14 cellular contexts compared by ENCODE assay signal in genomic region chr14:94636744-94637412, GRCh38. TPM values are rescaled to one million over a fixed set of nuclear protein-coding genes. Genes with fewer than 3 reads are reported as not detected.
DNase-seq lines count a peak whose midpoint lies in the region; ATAC-seq and TF ChIP-seq lines count a peak whose summit lies in the region.
"Had no signal": no experiment of that assay in that cellular context is flagged by ENCODE, and none has a peak within 500 bp of the region (broad histone marks: within the 10 kb centered on the region; RNA-seq: fewer than 3 reads in every experiment).

No MANE protein-coding gene starts in this region.

- no peaks in the 10 kb centered on the region for H3K36me3 Mint-ChIP-seq in chondrocyte (ENCODE audit: low read depth)

- H3K36me3 ChIP-seq in Loucy (ENCODE audit: insufficient read depth, low read length) = no peaks in the 10 kb centered on the region
- H3K36me3 ChIP-seq in osteoblast (ENCODE audit: insufficient read depth, low read length) = no peaks in the 10 kb centered on the region
- H3K36me3 ChIP-seq: Peyer's patch, thoracic aorta had no signal

- no peak overlapping the region for H3K9ac ChIP-seq in Loucy (ENCODE audit: low read depth, low read length, poor library complexity, severe bottlenecking)

- peak; percentile 4 for DNase-seq in DMS53 (lab: John Stamatoyannopoulos, UW)
- no peak for DNase-seq in DMS53 treated with DMSO at 0.1 percent for 48 hours (lab: John Stamatoyannopoulos, UW; ENCODE audit: unreplicated experiment)
- DNase-seq in chondrocyte (ENCODE audit: low spot score) = no peak
- no peak for DNase-seq in osteoblast (ENCODE audit: insufficient read length, low spot score, missing footprints)
- DNase-seq in NCI-H345 treated with DMSO at 0.1 percent for 48 hours (lab: John Stamatoyannopoulos, UW; ENCODE audit: unreplicated experiment) = no peak
- no peak for DNase-seq in H4 (ENCODE audit: low spot score)
- DNase-seq: activated CD8-positive, alpha-beta memory T cell treated with anti-CD3 and anti-CD28 coated beads, Interleukin-2, amount 50 U/mL, for 48 hours; EL; NCI-H2081; Peyer's patch had no signal

- H4K20me1 ChIP-seq in Loucy (ENCODE audit: insufficient read depth, low read length, poor library complexity, severe bottlenecking) (no peaks in the 10 kb centered on the region), osteoblast (ENCODE audit: insufficient read depth, low read length) (no peaks in the 10 kb centered on the region)

- peaks cover 2% of the 10 kb centered on the region for H3K9me3 Mint-ChIP-seq in chondrocyte (ENCODE audit: low read depth)

- H3K27me3 Mint-ChIP-seq in chondrocyte (ENCODE audit: low read depth) = peaks cover 11% of the 10 kb centered on the region

- H3K79me2 ChIP-seq in Loucy (ENCODE audit: insufficient read depth, low read length) (no peaks in the 10 kb centered on the region), osteoblast (ENCODE audit: insufficient read depth, low read length) (no peaks in the 10 kb centered on the region)

- H3K4me3 ChIP-seq in Loucy (ENCODE audit: low read length, poor library complexity, severe bottlenecking) = no peak overlapping the region
- H3K4me3 ChIP-seq in osteoblast (ENCODE audit: insufficient read depth, low read length) = no peak overlapping the region
- H3K4me3 ChIP-seq: Peyer's patch, thoracic aorta had no signal

- H2AFZ ChIP-seq in Loucy (ENCODE audit: low read length) (no peak overlapping the region), osteoblast (ENCODE audit: low read length) (no peak overlapping the region)

- H3K9me3 ChIP-seq in Loucy (ENCODE audit: insufficient read depth, low read depth, low read length) (no peaks in the 10 kb centered on the region; the same call in 1 of the 2 replicates), osteoblast (ENCODE audit: low read depth, low read length) (no peaks in the 10 kb centered on the region)
- H3K9me3 ChIP-seq: Peyer's patch, thoracic aorta had no signal

- no peaks in the 10 kb centered on the region for H3K9me2 ChIP-seq in Loucy (replicated peaks; ENCODE audit: low read depth, low read length)

- no peaks in the 10 kb centered on the region for H3F3A ChIP-seq in Loucy (ENCODE audit: low read depth)

- H3K4me1 Mint-ChIP-seq in chondrocyte (ENCODE audit: low read depth) = no peaks in the 10 kb centered on the region

- H3K4me1 ChIP-seq in Loucy (ENCODE audit: insufficient read depth, low read length, poor library complexity, severe bottlenecking) = no peaks in the 10 kb centered on the region
- peaks cover 10% of the 10 kb centered on the region for H3K4me1 ChIP-seq in osteoblast (ENCODE audit: insufficient read depth, low read length)
- H3K4me1 ChIP-seq: Peyer's patch had no signal

- H3K27ac Mint-ChIP-seq in chondrocyte (ENCODE audit: unreplicated experiment) = no peak overlapping the region

- TF ChIP-seq CTCF in Loucy (conservative IDR thresholded peaks at IDR 0.05; ENCODE audit: low read length) (0 out of 2 replicates have a peak, but pooled peaks have one; percentile 11), chondrocyte (IDR thresholded peaks at IDR 0.05) (peak; percentile 52), osteoblast (IDR thresholded peaks at IDR 0.05; ENCODE audit: extremely low read depth, low read depth, low read length) (peak; percentile 42)

- H3K27ac ChIP-seq in osteoblast (ENCODE audit: low read depth, low read length) = no peak overlapping the region
- H3K27ac ChIP-seq: Peyer's patch, thoracic aorta had no signal

- H3K4me3 Mint-ChIP-seq in chondrocyte (ENCODE audit: unreplicated experiment) = no peak overlapping the region

- H3K4me2 ChIP-seq in Loucy (ENCODE audit: low read depth, low read length, poor library complexity, severe bottlenecking) (no peak overlapping the region), osteoblast (ENCODE audit: insufficient read depth, low read length) (no peak overlapping the region)

- ATAC-seq in GM21381 (IDR thresholded peaks at IDR 0.05; ENCODE audit: unreplicated experiment) = no peak

- no peaks in the 10 kb centered on the region for H3K27me3 ChIP-seq in Loucy (ENCODE audit: insufficient read depth, low read length, poor library complexity, severe bottlenecking)
- H3K27me3 ChIP-seq in osteoblast (ENCODE audit: insufficient read depth, low read length) = peaks cover 6% of the 10 kb centered on the region
- H3K27me3 ChIP-seq: Peyer's patch had no signal

RNA-seq across cellular contexts. Expression of gene SERPINA3, which starts 24.7 kb away (rescaled TPM):
- total RNA-seq in chondrocyte = 3.6 to 4.6 TPM (median 3.9 TPM) in 3 replicates
- 2.7 and 5.1 TPM in 2 replicates for total RNA-seq in osteoblast
- 0.35 and 0.56 TPM in 2 replicates for total RNA-seq in H4 (2014; rRNA removed; shearing (Covaris generic))
- total RNA-seq: mononuclear cell had no signal

RNA-seq across cellular contexts. Expression of gene SERPINA5, which starts 55.7 kb away (rescaled TPM):
- total RNA-seq in chondrocyte (0.50 to 0.54 TPM in 2 of 3 replicates, not detected in the other), osteoblast (0.36 and 0.59 TPM in 2 replicates)
- 1.6 and 1.7 TPM in 2 replicates for total RNA-seq in H4 (2014; rRNA removed; shearing (Covaris generic))
- total RNA-seq: mononuclear cell, Peyer's patch had no signal
